In the genomic region with DNA sequence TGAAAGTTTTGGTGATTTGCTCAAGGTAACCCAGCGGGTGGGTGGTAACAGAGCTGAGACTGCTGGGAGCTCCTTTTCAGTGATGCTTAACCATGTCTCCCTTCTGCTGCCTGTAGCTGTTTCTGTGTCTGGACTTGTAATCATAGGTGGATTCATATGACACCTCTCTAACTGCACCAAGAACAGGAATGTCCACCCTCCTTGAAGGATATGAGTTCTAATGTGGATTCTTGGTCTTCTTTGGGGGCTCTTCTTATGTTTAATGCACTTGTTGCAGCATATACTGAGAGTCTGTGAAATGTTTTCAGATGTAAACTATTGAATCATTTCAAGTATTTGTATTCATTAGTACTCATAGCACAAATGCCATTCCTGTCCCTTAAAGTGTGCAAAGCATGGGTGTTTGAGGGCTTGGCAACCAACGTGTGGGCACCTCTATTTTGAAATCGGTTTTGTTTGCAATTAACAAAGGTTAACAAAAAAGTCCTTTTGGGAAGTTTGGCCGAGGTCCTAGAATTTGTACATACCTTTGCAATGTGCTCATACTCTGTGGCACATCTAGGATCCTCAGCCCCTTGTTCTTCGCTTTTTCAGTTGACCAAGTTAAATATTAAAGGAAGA, we compare ENCODE assay signal across 1 cellular context.
TF ChIP-seq lines count a peak whose summit lies in the region.

No MANE protein-coding gene starts in this region.

TF ChIP-seq in GM23338, 12 proteins besides CTCF, POLR2A, EP300 and RAD21 (continued from another document):
- TF ChIP-seq, protein P1, sequence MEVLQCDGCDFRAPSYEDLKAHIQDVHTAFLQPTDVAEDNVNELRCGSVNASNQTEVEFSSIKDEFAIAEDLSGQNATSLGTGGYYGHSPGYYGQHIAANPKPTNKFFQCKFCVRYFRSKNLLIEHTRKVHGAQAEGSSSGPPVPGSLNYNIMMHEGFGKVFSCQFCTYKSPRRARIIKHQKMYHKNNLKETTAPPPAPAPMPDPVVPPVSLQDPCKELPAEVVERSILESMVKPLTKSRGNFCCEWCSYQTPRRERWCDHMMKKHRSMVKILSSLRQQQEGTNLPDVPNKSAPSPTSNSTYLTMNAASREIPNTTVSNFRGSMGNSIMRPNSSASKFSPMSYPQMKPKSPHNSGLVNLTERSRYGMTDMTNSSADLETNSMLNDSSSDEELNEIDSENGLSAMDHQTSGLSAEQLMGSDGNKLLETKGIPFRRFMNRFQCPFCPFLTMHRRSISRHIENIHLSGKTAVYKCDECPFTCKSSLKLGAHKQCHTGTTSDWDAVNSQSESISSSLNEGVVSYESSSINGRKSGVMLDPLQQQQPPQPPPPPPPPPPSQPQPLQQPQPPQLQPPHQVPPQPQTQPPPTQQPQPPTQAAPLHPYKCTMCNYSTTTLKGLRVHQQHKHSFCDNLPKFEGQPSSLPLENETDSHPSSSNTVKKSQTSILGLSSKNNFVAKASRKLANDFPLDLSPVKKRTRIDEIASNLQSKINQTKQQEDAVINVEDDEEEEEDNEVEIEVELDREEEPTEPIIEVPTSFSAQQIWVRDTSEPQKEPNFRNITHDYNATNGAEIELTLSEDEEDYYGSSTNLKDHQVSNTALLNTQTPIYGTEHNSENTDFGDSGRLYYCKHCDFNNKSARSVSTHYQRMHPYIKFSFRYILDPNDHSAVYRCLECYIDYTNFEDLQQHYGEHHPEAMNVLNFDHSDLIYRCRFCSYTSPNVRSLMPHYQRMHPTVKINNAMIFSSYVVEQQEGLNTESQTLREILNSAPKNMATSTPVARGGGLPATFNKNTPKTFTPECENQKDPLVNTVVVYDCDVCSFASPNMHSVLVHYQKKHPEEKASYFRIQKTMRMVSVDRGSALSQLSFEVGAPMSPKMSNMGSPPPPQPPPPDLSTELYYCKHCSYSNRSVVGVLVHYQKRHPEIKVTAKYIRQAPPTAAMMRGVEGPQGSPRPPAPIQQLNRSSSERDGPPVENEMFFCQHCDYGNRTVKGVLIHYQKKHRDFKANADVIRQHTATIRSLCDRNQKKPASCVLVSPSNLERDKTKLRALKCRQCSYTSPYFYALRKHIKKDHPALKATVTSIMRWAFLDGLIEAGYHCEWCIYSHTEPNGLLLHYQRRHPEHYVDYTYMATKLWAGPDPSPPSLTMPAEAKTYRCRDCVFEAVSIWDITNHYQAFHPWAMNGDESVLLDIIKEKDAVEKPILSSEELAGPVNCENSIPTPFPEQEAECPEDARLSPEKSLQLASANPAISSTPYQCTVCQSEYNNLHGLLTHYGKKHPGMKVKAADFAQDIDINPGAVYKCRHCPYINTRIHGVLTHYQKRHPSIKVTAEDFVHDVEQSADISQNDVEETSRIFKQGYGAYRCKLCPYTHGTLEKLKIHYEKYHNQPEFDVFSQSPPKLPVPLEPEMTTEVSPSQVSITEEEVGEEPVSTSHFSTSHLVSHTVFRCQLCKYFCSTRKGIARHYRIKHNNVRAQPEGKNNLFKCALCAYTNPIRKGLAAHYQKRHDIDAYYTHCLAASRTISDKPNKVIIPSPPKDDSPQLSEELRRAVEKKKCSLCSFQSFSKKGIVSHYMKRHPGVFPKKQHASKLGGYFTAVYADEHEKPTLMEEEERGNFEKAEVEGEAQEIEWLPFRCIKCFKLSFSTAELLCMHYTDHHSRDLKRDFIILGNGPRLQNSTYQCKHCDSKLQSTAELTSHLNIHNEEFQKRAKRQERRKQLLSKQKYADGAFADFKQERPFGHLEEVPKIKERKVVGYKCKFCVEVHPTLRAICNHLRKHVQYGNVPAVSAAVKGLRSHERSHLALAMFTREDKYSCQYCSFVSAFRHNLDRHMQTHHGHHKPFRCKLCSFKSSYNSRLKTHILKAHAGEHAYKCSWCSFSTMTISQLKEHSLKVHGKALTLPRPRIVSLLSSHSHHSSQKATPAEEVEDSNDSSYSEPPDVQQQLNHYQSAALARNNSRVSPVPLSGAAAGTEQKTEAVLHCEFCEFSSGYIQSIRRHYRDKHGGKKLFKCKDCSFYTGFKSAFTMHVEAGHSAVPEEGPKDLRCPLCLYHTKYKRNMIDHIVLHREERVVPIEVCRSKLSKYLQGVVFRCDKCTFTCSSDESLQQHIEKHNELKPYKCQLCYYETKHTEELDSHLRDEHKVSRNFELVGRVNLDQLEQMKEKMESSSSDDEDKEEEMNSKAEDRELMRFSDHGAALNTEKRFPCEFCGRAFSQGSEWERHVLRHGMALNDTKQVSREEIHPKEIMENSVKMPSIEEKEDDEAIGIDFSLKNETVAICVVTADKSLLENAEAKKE (CRISPR knock-in tag; IDR thresholded peaks at IDR 0.05): no peak
- TF ChIP-seq CREB1 (CRISPR knock-in tag; IDR thresholded peaks at IDR 0.05; ENCODE audit: low read depth) (no peak), ZNF114 (CRISPR knock-in tag; IDR thresholded peaks at IDR 0.05) (no peak), EZH2phosphoT487 (IDR thresholded peaks at IDR 0.05; ENCODE audit: unreplicated experiment) (no peak), JUNB (IDR thresholded peaks at IDR 0.05; ENCODE audit: unreplicated experiment) (no peak), NANOG (IDR thresholded peaks at IDR 0.05; ENCODE audit: borderline replicate concordance) (no peak), STAT1 (IDR thresholded peaks at IDR 0.05; ENCODE audit: unreplicated experiment) (no peak), ZNF331 (CRISPR knock-in tag; IDR thresholded peaks at IDR 0.05; ENCODE audit: low read depth) (no peak), EZH2 (IDR thresholded peaks at IDR 0.05; ENCODE audit: low read depth, unreplicated experiment) (no peak)
- TF ChIP-seq, protein P2, sequence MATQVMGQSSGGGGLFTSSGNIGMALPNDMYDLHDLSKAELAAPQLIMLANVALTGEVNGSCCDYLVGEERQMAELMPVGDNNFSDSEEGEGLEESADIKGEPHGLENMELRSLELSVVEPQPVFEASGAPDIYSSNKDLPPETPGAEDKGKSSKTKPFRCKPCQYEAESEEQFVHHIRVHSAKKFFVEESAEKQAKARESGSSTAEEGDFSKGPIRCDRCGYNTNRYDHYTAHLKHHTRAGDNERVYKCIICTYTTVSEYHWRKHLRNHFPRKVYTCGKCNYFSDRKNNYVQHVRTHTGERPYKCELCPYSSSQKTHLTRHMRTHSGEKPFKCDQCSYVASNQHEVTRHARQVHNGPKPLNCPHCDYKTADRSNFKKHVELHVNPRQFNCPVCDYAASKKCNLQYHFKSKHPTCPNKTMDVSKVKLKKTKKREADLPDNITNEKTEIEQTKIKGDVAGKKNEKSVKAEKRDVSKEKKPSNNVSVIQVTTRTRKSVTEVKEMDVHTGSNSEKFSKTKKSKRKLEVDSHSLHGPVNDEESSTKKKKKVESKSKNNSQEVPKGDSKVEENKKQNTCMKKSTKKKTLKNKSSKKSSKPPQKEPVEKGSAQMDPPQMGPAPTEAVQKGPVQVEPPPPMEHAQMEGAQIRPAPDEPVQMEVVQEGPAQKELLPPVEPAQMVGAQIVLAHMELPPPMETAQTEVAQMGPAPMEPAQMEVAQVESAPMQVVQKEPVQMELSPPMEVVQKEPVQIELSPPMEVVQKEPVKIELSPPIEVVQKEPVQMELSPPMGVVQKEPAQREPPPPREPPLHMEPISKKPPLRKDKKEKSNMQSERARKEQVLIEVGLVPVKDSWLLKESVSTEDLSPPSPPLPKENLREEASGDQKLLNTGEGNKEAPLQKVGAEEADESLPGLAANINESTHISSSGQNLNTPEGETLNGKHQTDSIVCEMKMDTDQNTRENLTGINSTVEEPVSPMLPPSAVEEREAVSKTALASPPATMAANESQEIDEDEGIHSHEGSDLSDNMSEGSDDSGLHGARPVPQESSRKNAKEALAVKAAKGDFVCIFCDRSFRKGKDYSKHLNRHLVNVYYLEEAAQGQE (IDR thresholded peaks at IDR 0.05; ENCODE audit: unreplicated experiment): no peak
- TF ChIP-seq, protein P3, sequence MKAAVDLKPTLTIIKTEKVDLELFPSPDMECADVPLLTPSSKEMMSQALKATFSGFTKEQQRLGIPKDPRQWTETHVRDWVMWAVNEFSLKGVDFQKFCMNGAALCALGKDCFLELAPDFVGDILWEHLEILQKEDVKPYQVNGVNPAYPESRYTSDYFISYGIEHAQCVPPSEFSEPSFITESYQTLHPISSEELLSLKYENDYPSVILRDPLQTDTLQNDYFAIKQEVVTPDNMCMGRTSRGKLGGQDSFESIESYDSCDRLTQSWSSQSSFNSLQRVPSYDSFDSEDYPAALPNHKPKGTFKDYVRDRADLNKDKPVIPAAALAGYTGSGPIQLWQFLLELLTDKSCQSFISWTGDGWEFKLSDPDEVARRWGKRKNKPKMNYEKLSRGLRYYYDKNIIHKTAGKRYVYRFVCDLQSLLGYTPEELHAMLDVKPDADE (IDR thresholded peaks at IDR 0.05): no peak
TF ChIP-seq in GM23338: peak in this region for 0.
